In the genomic region with DNA sequence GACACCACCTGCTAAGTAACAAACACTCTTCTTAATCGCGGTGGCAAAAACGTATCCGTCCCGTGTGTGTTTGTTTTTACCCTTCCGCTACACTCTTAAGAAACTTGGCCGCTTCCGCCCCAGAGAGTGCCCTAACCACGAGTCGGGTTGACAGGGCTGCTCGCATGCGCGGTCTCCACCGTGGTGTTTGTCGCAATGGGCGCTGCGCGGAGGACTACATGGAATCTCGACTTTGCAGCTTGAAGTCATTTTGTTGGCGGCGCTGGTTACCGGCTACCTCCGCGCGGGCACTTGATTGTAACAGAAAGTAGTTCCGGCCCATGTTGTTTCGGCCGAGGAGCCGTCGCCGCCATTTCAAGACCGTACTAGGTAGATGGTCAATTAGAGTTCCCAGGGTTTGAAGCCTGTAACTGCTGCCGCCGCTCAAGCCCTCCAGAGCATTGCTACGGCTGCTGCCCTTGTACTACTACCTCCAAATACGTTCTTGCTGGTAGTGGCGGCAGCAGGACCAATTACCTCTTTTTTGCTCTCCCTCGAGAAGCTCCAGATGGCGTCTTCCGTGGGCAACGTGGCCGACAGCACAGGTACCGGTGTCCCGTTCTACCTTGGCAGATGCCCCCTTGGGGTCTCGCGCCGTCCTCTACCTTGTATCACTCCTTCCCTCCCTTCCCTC, we compare ENCODE assay signal across 1 cellular context.
A peak's percentile ranks its signal among the peaks of the same experiment; 100 is the strongest.
TF ChIP-seq lines count a peak whose summit lies in the region.

TSS of gene OGT (plus strand) at position 352 of the 673 bp plus-strand sequence. CDS start at position 548, 196 bp downstream.

TF ChIP-seq in K562, 482 proteins besides CTCF, POLR2A, EP300 and RAD21 (continued from another document and continues in another):
- TF ChIP-seq, protein P1, sequence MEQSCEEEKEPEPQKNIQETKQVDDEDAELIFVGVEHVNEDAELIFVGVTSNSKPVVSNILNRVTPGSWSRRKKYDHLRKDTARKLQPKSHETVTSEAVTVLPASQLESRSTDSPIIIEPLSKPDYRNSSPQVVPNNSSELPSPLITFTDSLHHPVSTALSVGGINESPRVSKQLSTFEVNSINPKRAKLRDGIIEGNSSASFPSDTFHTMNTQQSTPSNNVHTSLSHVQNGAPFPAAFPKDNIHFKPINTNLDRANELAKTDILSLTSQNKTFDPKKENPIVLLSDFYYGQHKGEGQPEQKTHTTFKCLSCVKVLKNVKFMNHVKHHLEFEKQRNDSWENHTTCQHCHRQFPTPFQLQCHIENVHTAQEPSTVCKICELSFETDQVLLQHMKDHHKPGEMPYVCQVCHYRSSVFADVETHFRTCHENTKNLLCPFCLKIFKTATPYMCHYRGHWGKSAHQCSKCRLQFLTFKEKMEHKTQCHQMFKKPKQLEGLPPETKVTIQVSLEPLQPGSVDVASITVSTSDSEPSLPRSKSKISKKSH (CRISPR knock-in tag; IDR thresholded peaks at IDR 0.05), result no peak
- no peak for TF ChIP-seq HES1 (IDR thresholded peaks at IDR 0.05; ENCODE audit: low read depth)
- no peak for TF ChIP-seq FOXO4 (CRISPR knock-in tag; IDR thresholded peaks at IDR 0.05)
- no peak; the same call in 1 of the 2 replicates for TF ChIP-seq ZNF766 (CRISPR knock-in tag; conservative IDR thresholded peaks at IDR 0.05)
- no peak for TF ChIP-seq PHB2 (IDR thresholded peaks at IDR 0.05; ENCODE audit: low read depth)
- peak; percentile 82 for TF ChIP-seq ETV1 (tag; conservative IDR thresholded peaks at IDR 0.05; ENCODE audit: low read depth)
- peak; percentile 94 for TF ChIP-seq CHD2 (IDR thresholded peaks at IDR 0.05; ENCODE audit: low read depth, low read length)
- TF ChIP-seq TRIM28 (IDR thresholded peaks at IDR 0.05), result 0 out of 2 replicates have a peak, but pooled peaks have one; percentile 59
- TF ChIP-seq, protein P2, sequence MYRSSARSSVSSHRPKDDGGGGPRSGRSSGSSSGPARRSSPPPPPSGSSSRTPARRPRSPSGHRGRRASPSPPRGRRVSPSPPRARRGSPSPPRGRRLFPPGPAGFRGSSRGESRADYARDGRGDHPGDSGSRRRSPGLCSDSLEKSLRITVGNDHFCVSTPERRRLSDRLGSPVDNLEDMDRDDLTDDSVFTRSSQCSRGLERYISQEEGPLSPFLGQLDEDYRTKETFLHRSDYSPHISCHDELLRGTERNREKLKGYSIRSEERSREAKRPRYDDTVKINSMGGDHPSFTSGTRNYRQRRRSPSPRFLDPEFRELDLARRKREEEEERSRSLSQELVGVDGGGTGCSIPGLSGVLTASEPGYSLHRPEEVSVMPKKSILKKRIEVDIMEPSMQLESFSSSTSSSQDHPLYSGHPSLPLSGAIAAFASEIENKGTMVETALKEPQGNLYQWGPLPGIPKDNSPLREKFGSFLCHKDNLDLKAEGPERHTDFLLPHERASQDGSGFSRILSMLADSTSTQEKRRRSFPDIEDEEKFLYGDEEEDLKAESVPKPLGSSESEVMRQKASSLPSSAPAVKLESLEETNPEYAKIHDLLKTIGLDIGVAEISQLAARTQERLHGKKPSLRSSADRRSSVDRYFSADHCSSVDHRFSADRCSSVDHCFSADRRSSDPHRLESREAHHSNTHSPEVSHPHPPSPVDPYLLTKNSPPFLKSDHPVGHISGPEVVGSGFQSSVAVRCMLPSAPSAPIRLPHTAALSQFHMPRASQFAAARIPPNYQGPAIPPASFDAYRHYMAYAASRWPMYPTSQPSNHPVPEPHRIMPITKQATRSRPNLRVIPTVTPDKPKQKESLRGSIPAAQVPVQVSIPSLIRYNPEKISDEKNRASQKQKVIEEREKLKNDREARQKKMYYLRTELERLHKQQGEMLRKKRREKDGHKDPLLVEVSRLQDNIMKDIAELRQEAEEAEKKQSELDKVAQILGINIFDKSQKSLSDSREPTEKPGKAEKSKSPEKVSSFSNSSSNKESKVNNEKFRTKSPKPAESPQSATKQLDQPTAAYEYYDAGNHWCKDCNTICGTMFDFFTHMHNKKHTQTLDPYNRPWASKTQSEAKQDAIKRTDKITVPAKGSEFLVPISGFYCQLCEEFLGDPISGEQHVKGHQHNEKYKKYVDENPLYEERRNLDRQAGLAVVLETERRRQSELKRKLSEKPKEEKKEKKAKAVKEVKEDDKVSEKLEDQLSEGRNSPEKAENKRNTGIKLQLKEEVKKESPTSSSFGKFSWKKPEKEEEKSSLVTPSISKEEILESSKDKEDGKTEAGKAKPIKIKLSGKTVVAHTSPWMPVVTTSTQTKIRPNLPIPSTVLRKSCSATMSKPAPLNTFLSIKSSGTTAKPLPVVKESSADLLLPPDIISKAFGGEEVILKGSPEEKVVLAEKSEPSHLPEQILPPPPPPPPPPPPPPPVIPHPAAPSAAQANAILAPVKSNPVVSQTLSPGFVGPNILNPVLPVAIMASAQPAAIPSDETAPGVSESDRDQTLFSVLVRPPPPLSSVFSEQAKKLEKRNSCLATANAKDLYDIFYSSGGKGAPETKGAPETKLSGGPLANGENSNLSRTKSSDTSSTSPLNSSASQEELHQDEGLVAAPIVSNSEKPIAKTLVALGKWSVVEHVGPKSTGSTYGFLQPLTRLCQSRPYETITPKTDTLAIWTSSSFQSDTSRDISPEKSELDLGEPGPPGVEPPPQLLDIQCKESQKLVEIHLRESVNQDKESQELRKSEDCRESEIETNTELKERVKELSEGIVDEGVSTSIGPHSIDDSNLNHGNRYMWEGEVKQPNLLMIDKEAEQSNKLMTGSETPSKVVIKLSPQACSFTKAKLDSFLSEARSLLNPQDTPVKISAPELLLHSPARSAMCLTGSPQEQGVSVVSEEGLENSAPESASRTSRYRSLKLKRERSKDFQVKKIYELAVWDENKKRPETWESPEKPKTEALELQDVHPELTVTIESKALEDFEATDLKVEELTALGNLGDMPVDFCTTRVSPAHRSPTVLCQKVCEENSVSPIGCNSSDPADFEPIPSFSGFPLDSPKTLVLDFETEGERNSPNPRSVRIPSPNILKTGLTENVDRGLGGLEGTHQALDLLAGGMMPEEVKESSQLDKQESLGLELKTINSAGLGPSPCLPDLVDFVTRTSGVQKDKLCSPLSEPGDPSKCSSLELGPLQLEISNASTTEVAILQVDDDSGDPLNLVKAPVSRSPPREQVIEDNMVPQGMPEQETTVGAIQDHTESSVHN (IDR thresholded peaks at IDR 0.05; ENCODE audit: borderline replicate concordance in 1 of 2, low read depth in 1 of 2), result 0 out of 4 replicates have a peak, but pooled peaks of 1 of the 2 experiments have one; percentile 25
- peak; percentile 40 for TF ChIP-seq BHLHE40 (IDR thresholded peaks at IDR 0.05; ENCODE audit: low read length)
- no peak for TF ChIP-seq ZNF668 (CRISPR knock-in tag; IDR thresholded peaks at IDR 0.05)
- TF ChIP-seq, protein P3, sequence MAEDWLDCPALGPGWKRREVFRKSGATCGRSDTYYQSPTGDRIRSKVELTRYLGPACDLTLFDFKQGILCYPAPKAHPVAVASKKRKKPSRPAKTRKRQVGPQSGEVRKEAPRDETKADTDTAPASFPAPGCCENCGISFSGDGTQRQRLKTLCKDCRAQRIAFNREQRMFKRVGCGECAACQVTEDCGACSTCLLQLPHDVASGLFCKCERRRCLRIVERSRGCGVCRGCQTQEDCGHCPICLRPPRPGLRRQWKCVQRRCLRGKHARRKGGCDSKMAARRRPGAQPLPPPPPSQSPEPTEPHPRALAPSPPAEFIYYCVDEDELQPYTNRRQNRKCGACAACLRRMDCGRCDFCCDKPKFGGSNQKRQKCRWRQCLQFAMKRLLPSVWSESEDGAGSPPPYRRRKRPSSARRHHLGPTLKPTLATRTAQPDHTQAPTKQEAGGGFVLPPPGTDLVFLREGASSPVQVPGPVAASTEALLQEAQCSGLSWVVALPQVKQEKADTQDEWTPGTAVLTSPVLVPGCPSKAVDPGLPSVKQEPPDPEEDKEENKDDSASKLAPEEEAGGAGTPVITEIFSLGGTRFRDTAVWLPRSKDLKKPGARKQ (CRISPR knock-in tag; IDR thresholded peaks at IDR 0.05), result no peak
- TF ChIP-seq, protein P4, sequence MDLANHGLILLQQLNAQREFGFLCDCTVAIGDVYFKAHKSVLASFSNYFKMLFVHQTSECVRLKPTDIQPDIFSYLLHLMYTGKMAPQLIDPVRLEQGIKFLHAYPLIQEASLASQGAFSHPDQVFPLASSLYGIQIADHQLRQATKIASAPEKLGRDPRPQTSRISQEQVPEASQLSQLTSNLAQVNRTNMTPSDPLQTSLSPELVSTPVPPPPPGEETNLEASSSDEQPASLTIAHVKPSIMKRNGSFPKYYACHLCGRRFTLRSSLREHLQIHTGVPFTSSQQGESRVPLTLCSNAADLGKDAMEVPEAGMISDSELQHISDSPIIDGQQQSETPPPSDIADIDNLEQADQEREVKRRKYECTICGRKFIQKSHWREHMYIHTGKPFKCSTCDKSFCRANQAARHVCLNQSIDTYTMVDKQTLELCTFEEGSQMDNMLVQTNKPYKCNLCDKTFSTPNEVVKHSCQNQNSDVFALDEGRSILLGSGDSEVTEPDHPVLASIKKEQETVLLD (IDR thresholded peaks at IDR 0.05), result 0 out of 2 replicates have a peak, but pooled peaks have one; percentile 39
- TF ChIP-seq ATF7 (IDR thresholded peaks at IDR 0.05), result peak; percentile 90
- 0 out of 2 replicates have a peak, but pooled peaks have one; percentile 28 for TF ChIP-seq LEF1 (IDR thresholded peaks at IDR 0.05)
- TF ChIP-seq SMARCB1 (IDR thresholded peaks at IDR 0.05; ENCODE audit: insufficient read length, low read depth), result no peak
- TF ChIP-seq ZNF780A (CRISPR knock-in tag; IDR thresholded peaks at IDR 0.05), result no peak
- no peak for TF ChIP-seq ZNF551 (CRISPR knock-in tag; IDR thresholded peaks at IDR 0.05)
- TF ChIP-seq SRSF3 (IDR thresholded peaks at IDR 0.05; ENCODE audit: insufficient read depth, low read length), result no peak
- no peak for TF ChIP-seq HMG20A (CRISPR knock-in tag; conservative IDR thresholded peaks at IDR 0.05)
- no peak for TF ChIP-seq TSC22D4 (tag; IDR thresholded peaks at IDR 0.05)
- TF ChIP-seq NFIX (CRISPR knock-in tag; IDR thresholded peaks at IDR 0.05; ENCODE audit: low read depth), result no peak
- no peak for TF ChIP-seq OTX1 (CRISPR knock-in tag; IDR thresholded peaks at IDR 0.05)
- TF ChIP-seq DPF2 (IDR thresholded peaks at IDR 0.05), result no peak
- no peak for TF ChIP-seq PPARD (CRISPR knock-in tag; IDR thresholded peaks at IDR 0.05)
- peak; percentile 86 for TF ChIP-seq CHD1 (IDR thresholded peaks at IDR 0.05; ENCODE audit: low read length)
- no peak for TF ChIP-seq ZNF347 (CRISPR knock-in tag; IDR thresholded peaks at IDR 0.05; ENCODE audit: low read depth)
- TF ChIP-seq FOXP1 (CRISPR knock-in tag; IDR thresholded peaks at IDR 0.05), result peak; percentile 57; the same call in 1 of the 2 replicates
- no peak for TF ChIP-seq ATF1 (CRISPR knock-in tag; IDR thresholded peaks at IDR 0.05)
- TF ChIP-seq ATF1 (tag; IDR thresholded peaks at IDR 0.05), result peak; percentile 85
- TF ChIP-seq TARDBP (IDR thresholded peaks at IDR 0.05), result no peak
- TF ChIP-seq ZNF217 (CRISPR knock-in tag; IDR thresholded peaks at IDR 0.05), result no peak
- no peak; the same call in 1 of the 2 replicates for TF ChIP-seq ZC3H11A (IDR thresholded peaks at IDR 0.05; ENCODE audit: low read depth, low read length)
- no peak for TF ChIP-seq CLOCK (CRISPR knock-in tag; IDR thresholded peaks at IDR 0.05; ENCODE audit: borderline replicate concordance)
- no peak for TF ChIP-seq ZNF75A (CRISPR knock-in tag; IDR thresholded peaks at IDR 0.05)
- TF ChIP-seq, protein P5, sequence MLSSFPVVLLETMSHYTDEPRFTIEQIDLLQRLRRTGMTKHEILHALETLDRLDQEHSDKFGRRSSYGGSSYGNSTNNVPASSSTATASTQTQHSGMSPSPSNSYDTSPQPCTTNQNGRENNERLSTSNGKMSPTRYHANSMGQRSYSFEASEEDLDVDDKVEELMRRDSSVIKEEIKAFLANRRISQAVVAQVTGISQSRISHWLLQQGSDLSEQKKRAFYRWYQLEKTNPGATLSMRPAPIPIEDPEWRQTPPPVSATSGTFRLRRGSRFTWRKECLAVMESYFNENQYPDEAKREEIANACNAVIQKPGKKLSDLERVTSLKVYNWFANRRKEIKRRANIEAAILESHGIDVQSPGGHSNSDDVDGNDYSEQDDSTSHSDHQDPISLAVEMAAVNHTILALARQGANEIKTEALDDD (IDR thresholded peaks at IDR 0.05), result peak; percentile 40; the same call in 1 of the 2 replicates
- peak; percentile 98 for TF ChIP-seq EP400 (IDR thresholded peaks at IDR 0.05)
- no peak for TF ChIP-seq E2F3 (CRISPR knock-in tag; IDR thresholded peaks at IDR 0.05)
- no peak for TF ChIP-seq MECOM (CRISPR knock-in tag; IDR thresholded peaks at IDR 0.05)
